In the genomic region with DNA sequence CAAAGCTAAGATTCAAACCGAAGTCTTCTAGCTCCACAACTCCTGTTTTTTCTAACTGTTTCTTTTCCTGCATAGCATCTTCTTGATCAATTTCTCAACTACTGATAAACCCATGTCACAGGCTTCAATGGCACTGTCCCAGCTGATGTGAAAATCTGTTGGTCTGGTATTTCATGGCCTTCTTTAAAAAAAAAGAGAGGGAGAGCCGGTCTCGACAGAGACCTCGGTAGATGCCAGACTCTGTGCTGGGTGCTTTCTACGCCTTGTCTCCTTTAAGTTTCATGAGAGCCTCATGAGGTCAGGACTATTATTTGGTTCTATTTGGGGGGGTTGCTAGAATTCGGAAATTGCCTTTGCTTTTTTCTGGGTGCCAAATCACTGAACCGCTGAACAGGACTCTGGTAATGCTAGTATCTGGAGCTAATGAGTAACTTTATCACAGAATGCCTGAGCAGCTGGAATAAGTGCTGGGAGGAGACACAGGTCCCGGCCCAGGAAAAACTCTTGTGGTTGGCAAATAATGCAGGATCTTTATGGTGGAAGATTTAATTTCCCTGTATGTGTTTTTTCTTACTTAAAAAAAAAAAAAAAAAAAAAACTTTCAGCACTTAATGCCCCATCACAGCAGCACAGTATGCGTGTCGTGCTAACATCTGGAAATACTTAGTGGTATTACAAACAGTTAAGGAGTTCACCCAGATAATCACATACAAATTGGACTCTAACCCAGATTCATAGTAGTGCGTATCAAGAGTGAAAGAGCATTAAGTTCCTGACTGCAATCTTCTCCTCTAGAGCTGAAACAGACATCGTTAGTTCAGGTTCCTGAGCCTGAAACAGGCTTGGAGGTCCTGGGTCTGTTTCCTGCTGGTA, we compare ENCODE assay signal across 12 cellular contexts.
DNase-seq lines count a peak whose midpoint lies in the region; TF ChIP-seq lines count a peak whose summit lies in the region.
"Had no signal": no experiment of that assay in that cellular context is flagged by ENCODE, and none has a peak within 500 bp of the region (broad histone marks: within the 10 kb centered on the region; RNA-seq: fewer than 3 reads in every experiment).

No MANE protein-coding gene starts in this region.

- peak overlapping the region; percentile 17 to 89 (median 76) for H3K27ac ChIP-seq in Peyer's patch

- H3K4me3 ChIP-seq in Peyer's patch, result no peak overlapping the region
- no peak overlapping the region for H3K4me3 ChIP-seq in fibroblast of mammary gland (ENCODE audit: control insufficient read depth, low read depth, low read length)
- H3K4me3 ChIP-seq: adrenal gland, thoracic aorta had no signal

- H3K4me1 ChIP-seq in Peyer's patch, result peaks cover 0 to 32% (median 6%) of the 10 kb centered on the region in 4 donors
- H3K4me1 ChIP-seq: adrenal gland had no signal

- no peaks in the 10 kb centered on the region for H3K9me3 Mint-ChIP-seq in nephron progenitor cell

- TF ChIP-seq CTCF in Peyer's patch (IDR thresholded peaks at IDR 0.05) (no peak), fibroblast of mammary gland (conservative IDR thresholded peaks at IDR 0.05; ENCODE audit: control insufficient read depth, insufficient read depth, low read depth, low read length) (no peak), nephron progenitor cell (IDR thresholded peaks at IDR 0.05) (no peak)

- H3K27ac Mint-ChIP-seq in nephron progenitor cell, result peak overlapping the region; percentile 88

- no peak overlapping the region for H3K4me3 Mint-ChIP-seq in nephron progenitor cell

- in situ Hi-C loops in ACHN (cut with HindIII; ENCODE audit: low pct_ligation_motif_present, low pct_unique_long_range_greater_than_20kb, low sequenced_read_pairs), result no loop called here

- H3K36me3 Mint-ChIP-seq in nephron progenitor cell (ENCODE audit: low read depth), result no peaks in the 10 kb centered on the region

- H3K9me3 ChIP-seq in Peyer's patch, result no peaks in the 10 kb centered on the region
- H3K9me3 ChIP-seq: adrenal gland, thoracic aorta had no signal

- H3K36me3 ChIP-seq in Peyer's patch, result no peaks in the 10 kb centered on the region
- H3K36me3 ChIP-seq: adrenal gland, thoracic aorta had no signal

- TF ChIP-seq POLR2A in Peyer's patch (IDR thresholded peaks at IDR 0.05), result no peak

- DNase-seq in ACHN (peak; percentile 71), Peyer's patch (peak in 1 of 3 donors; percentile 46), fibroblast of mammary gland (ENCODE audit: low read depth) (peak; percentile 92), nephron progenitor cell (no peak), NCI-H1105 (lab: John Stamatoyannopoulos, UW) (no peak), NK-92 (lab: John Stamatoyannopoulos, UW; ENCODE audit: unreplicated experiment) (no peak), NCI-H1436 (lab: John Stamatoyannopoulos, UW) (no peak)
- DNase-seq in activated naive CD4-positive, alpha-beta T cell treated with Interleukin-2 at 50 U/mL for 16 hours, result no peak
- DNase-seq: activated CD4-positive, CD25-positive, alpha-beta regulatory T cell; C1 segment of cervical spinal cord had no signal

- no peaks in the 10 kb centered on the region for H3K27me3 ChIP-seq in Peyer's patch
- H3K27me3 ChIP-seq: adrenal gland had no signal

- H3K27me3 Mint-ChIP-seq in nephron progenitor cell (ENCODE audit: low read depth, poor library complexity), result no peaks in the 10 kb centered on the region

- peaks cover 51% of the 10 kb centered on the region for H3K4me1 Mint-ChIP-seq in nephron progenitor cell

Comparison
In these comparisons a context has a peak if more than half of its experiments do, and no peak if none do; other contexts are left out.
1. DNase-seq: peak in ACHN (single experiment) and fibroblast of mammary gland (single experiment); none in nephron progenitor cell (single experiment), activated naive CD4-positive, alpha-beta T cell treated with Interleukin-2 at 50 U/mL for 16 hours (single experiment), NCI-H1105 (single experiment), NK-92 (single experiment) and NCI-H1436 (single experiment).